ENCODE assay signal across 9 cellular contexts in the genomic region with DNA sequence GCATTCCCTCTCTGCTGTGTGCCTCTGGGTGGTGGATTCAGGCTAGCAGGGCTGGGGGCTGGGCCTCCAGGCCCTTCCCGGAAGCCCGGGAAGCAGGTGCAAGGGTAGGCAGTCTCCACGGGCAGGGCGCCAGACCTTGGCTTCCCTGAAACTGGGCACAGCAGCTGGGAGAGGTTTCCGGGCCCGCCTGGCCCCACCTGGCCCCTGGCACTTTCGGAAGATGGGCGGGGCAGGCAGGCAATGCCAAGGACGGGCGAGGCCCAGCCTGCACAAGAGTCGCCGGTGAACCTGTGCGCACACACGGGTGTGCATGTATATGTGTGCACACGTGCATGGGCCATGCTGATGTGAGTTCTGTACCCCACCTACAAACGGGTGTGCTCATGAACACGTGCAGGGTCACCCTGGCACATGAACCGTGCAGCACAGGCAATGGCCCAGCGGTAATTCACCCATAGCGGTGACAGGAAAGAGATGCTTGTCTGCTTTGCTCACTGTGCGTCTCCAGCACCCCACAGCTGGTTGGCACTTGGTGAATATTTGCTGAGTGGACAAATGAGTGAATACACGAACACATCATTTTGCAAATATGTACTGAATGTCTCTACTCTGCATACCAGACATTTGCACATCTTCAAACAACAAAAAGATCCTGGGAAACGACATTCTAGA. TPM values are rescaled to one million over a fixed set of nuclear protein-coding genes. Genes with fewer than 3 reads are reported as not detected.
A peak's percentile ranks its signal among the peaks of the same experiment; 100 is the strongest.
DNase-seq lines count a peak whose midpoint lies in the region; ATAC-seq and TF ChIP-seq lines count a peak whose summit lies in the region.
"Had no signal": no experiment of that assay in that cellular context is flagged by ENCODE, and none has a peak within 500 bp of the region (broad histone marks: within the 10 kb centered on the region; RNA-seq: fewer than 3 reads in every experiment).

No MANE protein-coding gene starts in this region.

- no peak for TF ChIP-seq CTCF in WTC11 (IDR thresholded peaks at IDR 0.05)

- in situ Hi-C loops in ACHN (cut with HindIII; ENCODE audit: low pct_ligation_motif_present, low pct_unique_long_range_greater_than_20kb, low sequenced_read_pairs), result no loop called here

- H3K27me3 Mint-ChIP-seq in IgD-negative memory B cell (peaks cover 33% of the 10 kb centered on the region), WTC11 (ENCODE audit: low read depth) (peaks cover 70% of the 10 kb centered on the region)

- H3K27ac Mint-ChIP-seq in IgD-negative memory B cell, result peak overlapping the region in 2 of 3 donors; percentile 91 to 95
- H3K27ac Mint-ChIP-seq in WTC11, result no peak overlapping the region

- CTCF ChIA-PET in WTC11 (lab: Charles Lee), result no interaction called here

- peaks cover 20 to 30% (median 21%) of the 10 kb centered on the region in 3 donors for H3K4me1 Mint-ChIP-seq in IgD-negative memory B cell
- H3K4me1 Mint-ChIP-seq in WTC11, result peaks cover 17% of the 10 kb centered on the region; the same call in 1 of the 2 replicates

- DNase-seq in ACHN, result peak; percentile 95
- peak; percentile 95 for DNase-seq in kidney glomerular epithelial cell (lab: John Stamatoyannopoulos, UW)
- no peak for DNase-seq in WTC11 (ENCODE audit: low spot score)
- DNase-seq in NCI-H1694 treated with DMSO at 0.1 percent for 48 hours (lab: John Stamatoyannopoulos, UW), result no peak
- DNase-seq in occipital lobe (lab: John Stamatoyannopoulos, UW), result no peak
- DNase-seq: central memory CD4-positive, alpha-beta T cell had no signal

- H3K36me3 Mint-ChIP-seq in IgD-negative memory B cell (peaks cover 2% of the 10 kb centered on the region), WTC11 (no peaks in the 10 kb centered on the region)

- ATAC-seq in SK-N-SH treated with all-trans-retinoic acid at 6 μM for 48 hours, result peak; percentile 11; the same call in 2 of the 3 replicates
- no peak for ATAC-seq in HG03025 (IDR thresholded peaks at IDR 0.05; ENCODE audit: low FRiP score, unreplicated experiment)
- ATAC-seq in WTC11, result no peak

- H3K4me3 Mint-ChIP-seq in IgD-negative memory B cell (peak overlapping the region; percentile 48 to 85 (median 69)), WTC11 (no peak overlapping the region)

- H3K9me3 Mint-ChIP-seq in IgD-negative memory B cell (peaks cover 0 to under 1% (median 0%) of the 10 kb centered on the region in 3 donors), WTC11 (no peaks in the 10 kb centered on the region)

- POLR2A ChIA-PET in WTC11 (lab: Charles Lee), result no interaction called here

TF ChIP-seq in SK-N-SH treated with all-trans-retinoic acid at 6 μM for 48 hours, 23 proteins besides CTCF, POLR2A, EP300 and RAD21 (continues in another document):
- no peak for TF ChIP-seq CREB5 (CRISPR knock-in tag; IDR thresholded peaks at IDR 0.05; ENCODE audit: low read depth)
- no peak for TF ChIP-seq ISL1 (CRISPR knock-in tag; IDR thresholded peaks at IDR 0.05)
- no peak for TF ChIP-seq ZFP3 (CRISPR knock-in tag; IDR thresholded peaks at IDR 0.05)
- no peak for TF ChIP-seq BACH2 (CRISPR knock-in tag; IDR thresholded peaks at IDR 0.05; ENCODE audit: borderline replicate concordance)
- no peak for TF ChIP-seq TSHZ2 (CRISPR knock-in tag; IDR thresholded peaks at IDR 0.05)

TF ChIP-seq in WTC11, 78 proteins besides CTCF, POLR2A, EP300 and RAD21:
- no peak for TF ChIP-seq TEAD4 (CRISPR knock-in tag; IDR thresholded peaks at IDR 0.05)
- TF ChIP-seq, protein P1, sequence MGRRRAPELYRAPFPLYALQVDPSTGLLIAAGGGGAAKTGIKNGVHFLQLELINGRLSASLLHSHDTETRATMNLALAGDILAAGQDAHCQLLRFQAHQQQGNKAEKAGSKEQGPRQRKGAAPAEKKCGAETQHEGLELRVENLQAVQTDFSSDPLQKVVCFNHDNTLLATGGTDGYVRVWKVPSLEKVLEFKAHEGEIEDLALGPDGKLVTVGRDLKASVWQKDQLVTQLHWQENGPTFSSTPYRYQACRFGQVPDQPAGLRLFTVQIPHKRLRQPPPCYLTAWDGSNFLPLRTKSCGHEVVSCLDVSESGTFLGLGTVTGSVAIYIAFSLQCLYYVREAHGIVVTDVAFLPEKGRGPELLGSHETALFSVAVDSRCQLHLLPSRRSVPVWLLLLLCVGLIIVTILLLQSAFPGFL (CRISPR knock-in tag; IDR thresholded peaks at IDR 0.05; ENCODE audit: borderline replicate concordance), result no peak
- no peak for TF ChIP-seq KAT7 (CRISPR knock-in tag; IDR thresholded peaks at IDR 0.05; ENCODE audit: borderline replicate concordance)
- no peak for TF ChIP-seq AR (CRISPR knock-in tag; IDR thresholded peaks at IDR 0.05)

RNA-seq across cellular contexts. Expression of gene GADD45B, which starts 15.3 kb away (rescaled TPM):
- 98.0 TPM for polyA plus RNA-seq in IgD-negative memory B cell
- total RNA-seq in WTC11 (2021) (17.9 to 27.5 TPM (median 23.2 TPM) in 3 replicates), occipital lobe (4.7 TPM)

RNA-seq across cellular contexts. Expression of gene LMNB2, which starts 34.5 kb away (rescaled TPM):
- 4.6 TPM for polyA plus RNA-seq in IgD-negative memory B cell
- total RNA-seq in WTC11 (2021), result 204 to 216 TPM (median 212 TPM) in 3 replicates
- 36.2 TPM for total RNA-seq in occipital lobe

Comparison
In these comparisons a context has a peak if more than half of its experiments do, and no peak if none do; other contexts are left out.
1. DNase-seq: peak in ACHN (single experiment) and kidney glomerular epithelial cell (single experiment); none in WTC11 (single experiment), NCI-H1694 treated with DMSO at 0.1 percent for 48 hours (single experiment) and occipital lobe (single experiment).